Comparison of ENCODE assay signal across 8 cellular contexts in genomic region chr1:156689960-156690672, GRCh38. TPM values are rescaled to one million over a fixed set of nuclear protein-coding genes. Genes with fewer than 3 reads are reported as not detected.
DNase-seq lines count a peak whose midpoint lies in the region; ATAC-seq and TF ChIP-seq lines count a peak whose summit lies in the region.

No MANE protein-coding gene starts in this region.

- no peaks in the 10 kb centered on the region for H3K27me3 ChIP-seq in Panc1 (ENCODE audit: control insufficient read depth, insufficient read depth, low read length)

- POLR2A ChIA-PET in Panc1 (lab: Charles Lee) = interaction anchor here (0.9 to 1.7 kb wide), 5 partner anchors 16 to 51 kb away, joined by 3 to 12 read pairs (median 5); partner anchors contain the start of genes CRABP2 and MRPL24

- intact Hi-C loops in Panc1 (cut with micrococcal nuclease; ENCODE audit: unreplicated experiment) = loop anchor here (1.0 to 10.0 kb wide), 3 partner anchors 15 to 175 kb away; partner anchors contain the start of genes CRABP2 and NTRK1

- CTCF ChIA-PET in Panc1 (lab: Charles Lee) = interaction anchor here (0.6 to 5.7 kb wide), 27 partner anchors 8 to 238 kb away, joined by 3 to 118 read pairs (median 6); partner anchors contain the start of genes CRABP2, HDGF, ISG20L2 and METTL25B

- peak; percentile 0; the same call in 1 of the 2 replicates for ATAC-seq in Panc1

- H3K36me3 ChIP-seq in Panc1 (ENCODE audit: control insufficient read depth, insufficient read depth, low read length) = no peaks in the 10 kb centered on the region

- DNase-seq in NCI-H748 (lab: John Stamatoyannopoulos, UW; ENCODE audit: unreplicated experiment) (peak; percentile 24), NCI-H748 treated with DMSO at 0.1 percent for 48 hours (lab: John Stamatoyannopoulos, UW) (no peak), Panc1 (ENCODE audit: low read depth, low spot score) (no peak), fibroblast of pulmonary artery (ENCODE audit: low read depth) (peak; percentile 53), skeletal muscle cell (ENCODE audit: low read depth) (no peak), SHP77 treated with DMSO at 0.1 percent for 48 hours (lab: John Stamatoyannopoulos, UW) (no peak), NAMALWA (ENCODE audit: low spot score) (no peak), NCI-H1048 (lab: John Stamatoyannopoulos, UW) (no peak)

- peaks cover 56% of the 10 kb centered on the region for H3K4me1 ChIP-seq in Panc1 (ENCODE audit: control insufficient read depth, insufficient read depth, low read length)

- in situ Hi-C loops in Panc1 (cut with HindIII; ENCODE audit: low pct_unique_long_range_greater_than_20kb, low sequenced_read_pairs) = no loop called here

- TF ChIP-seq CTCF in Panc1 (IDR thresholded peaks at IDR 0.05) (no peak), fibroblast of pulmonary artery (IDR thresholded peaks at IDR 0.05; ENCODE audit: low read length, missing control alignments) (no peak)

- H3K4me3 ChIP-seq in Panc1 (ENCODE audit: low read depth in 2 of 2, low read length in 2 of 2) (peak overlapping the region; percentile 39 to 63), fibroblast of pulmonary artery (replicated peaks; ENCODE audit: low read depth, low read length) (peak overlapping the region; percentile 0), skeletal muscle cell (ENCODE audit: low read depth, low read length) (peak overlapping the region; percentile 6)

- H3K27ac ChIP-seq in Panc1 (ENCODE audit: low read length) = peak overlapping the region; percentile 95

- no peaks in the 10 kb centered on the region for H3K9me3 ChIP-seq in Panc1 (ENCODE audit: control insufficient read depth, insufficient read depth, low read depth, low read length)

- BruUV-seq in Panc1 (replicated peaks; lab: Mats Ljungman, UMichigan) = no TSS peak

RNA-seq across cellular contexts. Expression of gene NES, which starts 12.9 kb away (rescaled TPM):
- total RNA-seq in Panc1 (2021; ENCODE audit: unreplicated experiment) = 56.3 TPM
- 61.1 TPM for polyA plus RNA-seq in Panc1 (2012; ENCODE audit: insufficient read length)

RNA-seq across cellular contexts. Expression of gene CRABP2, which starts 15.3 kb away (rescaled TPM):
- total RNA-seq in Panc1 (2021; ENCODE audit: unreplicated experiment) = 1,115 TPM
- polyA plus RNA-seq in Panc1 (2012; ENCODE audit: insufficient read length) = 1,502 TPM

RNA-seq across cellular contexts. Expression of gene METTL25B, which starts 38.2 kb away (rescaled TPM):
- 32.8 TPM for total RNA-seq in Panc1 (2021; ENCODE audit: unreplicated experiment)
- polyA plus RNA-seq in Panc1 (2012; ENCODE audit: insufficient read length) = 37.7 TPM

RNA-seq across cellular contexts. Expression of gene ISG20L2, which starts 38.5 kb away (rescaled TPM):
- total RNA-seq in Panc1 (2021; ENCODE audit: unreplicated experiment) = 40.6 TPM
- 26.9 TPM for polyA plus RNA-seq in Panc1 (2012; ENCODE audit: insufficient read length)

RNA-seq across cellular contexts. Expression of gene BCAN, which starts 48.2 kb away (rescaled TPM):
- 0.57 TPM for total RNA-seq in Panc1 (2021; ENCODE audit: unreplicated experiment)
- 0.51 TPM for polyA plus RNA-seq in Panc1 (2012; ENCODE audit: insufficient read length)

Comparison
In these comparisons a context has a peak if more than half of its experiments do, and no peak if none do; other contexts are left out.
1. DNase-seq: peak in NCI-H748 (single experiment) and fibroblast of pulmonary artery (single experiment); none in NCI-H748 treated with DMSO at 0.1 percent for 48 hours (single experiment), Panc1 (single experiment), skeletal muscle cell (single experiment), SHP77 treated with DMSO at 0.1 percent for 48 hours (single experiment), NAMALWA (single experiment) and NCI-H1048 (single experiment).
2. H3K4me3 ChIP-seq: peak in every context shown above with its lines; median percentile 51 in Panc1; 6 in skeletal muscle cell; 0 in fibroblast of pulmonary artery.